In the genomic region with DNA sequence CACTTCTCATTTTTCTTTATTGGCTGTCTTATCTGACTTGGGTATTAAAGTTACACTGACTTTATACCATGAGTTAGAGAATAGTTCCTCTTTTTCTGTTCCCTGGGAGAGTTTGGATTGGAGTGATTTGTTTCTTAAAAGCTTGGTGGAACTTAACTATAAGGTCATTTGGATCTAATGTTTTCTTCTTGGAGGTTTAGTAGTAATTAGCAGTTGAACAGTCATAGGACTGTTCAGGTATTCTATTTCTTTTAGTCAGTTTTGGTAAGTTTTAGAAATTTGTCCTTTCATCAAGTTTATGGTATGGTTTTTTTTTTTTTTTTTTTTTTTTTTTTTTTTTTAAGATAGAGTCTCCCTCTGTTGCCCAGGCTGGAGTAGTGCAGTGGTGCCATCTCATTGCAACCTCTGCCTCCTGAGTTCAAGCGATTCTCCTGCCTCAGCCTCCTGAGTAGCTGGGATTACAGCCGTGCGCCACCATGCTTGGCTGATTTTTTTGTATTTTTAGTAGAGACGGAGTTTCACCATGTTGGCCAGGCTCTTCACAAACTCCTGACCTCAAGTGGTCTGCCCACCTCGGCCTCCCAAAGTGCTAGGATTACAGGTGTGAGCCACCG, we compare ENCODE assay signal across 11 cellular contexts. TPM values are rescaled to one million over a fixed set of nuclear protein-coding genes. Genes with fewer than 3 reads are reported as not detected.
DNase-seq lines count a peak whose midpoint lies in the region; ATAC-seq, FAIRE-seq and TF ChIP-seq lines count a peak whose summit lies in the region.
"Had no signal": no experiment of that assay in that cellular context is flagged by ENCODE, and none has a peak within 500 bp of the region (broad histone marks: within the 10 kb centered on the region; RNA-seq: fewer than 3 reads in every experiment).

No MANE protein-coding gene starts in this region.

- CTCF ChIA-PET in OCI-LY7 (lab: Charles Lee; ENCODE audit: unreplicated experiment), result no interaction called here

- H3K18ac ChIP-seq in mesenchymal stem cell (ENCODE audit: low read depth in 1 of 2, low read length in 2 of 2), result no peak overlapping the region

- 48% methylated on average over 4 of the region's 6 CpGs for WGBS in mesenchymal stem cell

- TF ChIP-seq CTCF in AG10803 (conservative IDR thresholded peaks at IDR 0.05; ENCODE audit: low read length) (peak; percentile 26), GM12865 (IDR thresholded peaks at IDR 0.05; ENCODE audit: insufficient read depth, low read depth, low read length, missing control alignments) (peak; percentile 21), OCI-LY7 (conservative IDR thresholded peaks at IDR 0.05; ENCODE audit: low read length) (peak; percentile 65), epithelial cell of esophagus (IDR thresholded peaks at IDR 0.05; ENCODE audit: insufficient read depth, low read depth, low read length, missing control alignments) (peak; percentile 55)

- no peaks in the 10 kb centered on the region for H3K27me3 ChIP-seq in mesenchymal stem cell (ENCODE audit: control insufficient read depth in 1 of 2, insufficient read depth in 1 of 2, low read length in 2 of 2)

- H3K9me3 ChIP-seq in OCI-LY7 (ENCODE audit: low read length) (peaks cover 5% of the 10 kb centered on the region; the same call in 1 of the 2 replicates), mesenchymal stem cell (ENCODE audit: control insufficient read depth, low read length) (no peaks in the 10 kb centered on the region)

- H3K9ac ChIP-seq in mesenchymal stem cell (ENCODE audit: low read length), result no peak overlapping the region

- no peak for ATAC-seq in GM21529 (IDR thresholded peaks at IDR 0.05; ENCODE audit: unreplicated experiment)

- no peak for TF ChIP-seq POLR2A in H54 (IDR thresholded peaks at IDR 0.05; ENCODE audit: low read depth, low read length)

- peaks cover 3% of the 10 kb centered on the region for H3K79me1 ChIP-seq in mesenchymal stem cell (replicated peaks; ENCODE audit: low read length, poor library complexity, severe bottlenecking)

- H2BK15ac ChIP-seq in mesenchymal stem cell (ENCODE audit: low read depth, poor library complexity, severe bottlenecking), result no peak overlapping the region

- H3K4me3 ChIP-seq in AG10803 (ENCODE audit: low read length) (no peak overlapping the region), GM12865 (ENCODE audit: low read depth, low read length) (no peak overlapping the region), OCI-LY7 (ENCODE audit: low read depth, low read length, poor library complexity, severe bottlenecking) (no peak overlapping the region), epithelial cell of esophagus (ENCODE audit: low read length) (no peak overlapping the region), mesenchymal stem cell (ENCODE audit: insufficient read depth in 1 of 2, low read depth in 1 of 2, low read length in 2 of 2) (no peak overlapping the region)

- H3K14ac ChIP-seq in mesenchymal stem cell (ENCODE audit: low read length in 2 of 2), result no peak overlapping the region

- no peak overlapping the region for H4K8ac ChIP-seq in mesenchymal stem cell (ENCODE audit: low read length)

- peaks cover 93% of the 10 kb centered on the region for H3K79me2 ChIP-seq in OCI-LY7 (ENCODE audit: insufficient read depth, low read depth, low read length)

- no peak for DNase-seq in AG10803 (ENCODE audit: low read depth)
- peak; percentile 15 for DNase-seq in GM12865 (ENCODE audit: low read depth)
- DNase-seq in OCI-LY7 (ENCODE audit: low spot score), result peak; percentile 20
- peak; percentile 37 for DNase-seq in epithelial cell of esophagus (ENCODE audit: low read depth)
- DNase-seq in H54 (ENCODE audit: insufficient read length, low spot score), result no peak
- DNase-seq in glomerular visceral epithelial cell (ENCODE audit: extremely low spot score), result no peak
- DNase-seq in mesenchymal stem cell, result no peak
- DNase-seq: DMS79 treated with DMSO at 0.1 percent for 48 hours, NCI-H1092 treated with DMSO at 0.1 percent for 48 hours, occipital lobe had no signal

- H3K36me3 ChIP-seq in OCI-LY7 (ENCODE audit: insufficient read depth, low read length) (peaks cover 2% of the 10 kb centered on the region; the same call in 1 of the 2 replicates), mesenchymal stem cell (ENCODE audit: control insufficient read depth in 1 of 2, insufficient read depth in 2 of 2, low read depth in 1 of 2, low read length in 2 of 2) (no peaks in the 10 kb centered on the region)

- no peak overlapping the region for H4K91ac ChIP-seq in mesenchymal stem cell (ENCODE audit: low read length)

- intact Hi-C loops in OCI-LY7 (cut with micrococcal nuclease; ENCODE audit: unreplicated experiment), result no loop called here

- H3K4me1 ChIP-seq in OCI-LY7 (ENCODE audit: insufficient read depth, low read length, poor library complexity, severe bottlenecking) (peaks cover 18% of the 10 kb centered on the region), mesenchymal stem cell (ENCODE audit: control insufficient read depth, insufficient read depth, low read depth, low read length) (no peaks in the 10 kb centered on the region)

- H3K4me2 ChIP-seq in OCI-LY7 (ENCODE audit: low read length) (peak overlapping the region; percentile 36; the same call in 1 of the 2 replicates), mesenchymal stem cell (ENCODE audit: low read length, poor library complexity, severe bottlenecking) (no peak overlapping the region)

- no TSS peak for BruUV-seq in OCI-LY7 (replicated peaks; lab: Mats Ljungman, UMichigan)

- no peak for FAIRE-seq in H54 (lab: Jason Lieb, UNC)

- H2BK12ac ChIP-seq in mesenchymal stem cell (ENCODE audit: low read length in 2 of 2), result no peak overlapping the region

- H4K20me1 ChIP-seq in OCI-LY7 (ENCODE audit: insufficient read depth, low read length), result peaks cover 27% of the 10 kb centered on the region

- no peak overlapping the region for H2AFZ ChIP-seq in OCI-LY7 (ENCODE audit: low read length)
- H2AFZ ChIP-seq in mesenchymal stem cell (ENCODE audit: low read depth, low read length), result no peak overlapping the region

- H2BK120ac ChIP-seq in mesenchymal stem cell (ENCODE audit: low read depth, low read length), result no peak overlapping the region

- no peak overlapping the region for H2BK5ac ChIP-seq in mesenchymal stem cell (ENCODE audit: low read depth, low read length, poor library complexity, severe bottlenecking)

- no peak overlapping the region for H3K23ac ChIP-seq in mesenchymal stem cell (ENCODE audit: low read length in 2 of 2)

- H3K4ac ChIP-seq in mesenchymal stem cell (ENCODE audit: low read depth in 1 of 2, low read length in 2 of 2), result no peak overlapping the region

- no peaks in the 10 kb centered on the region for H3K9me2 ChIP-seq in OCI-LY7 (ENCODE audit: insufficient read depth, low read length)

- POLR2A ChIA-PET in OCI-LY7 (lab: Charles Lee), result no interaction called here

- H3K27ac ChIP-seq in OCI-LY7 (ENCODE audit: low read depth, low read length, poor library complexity, severe bottlenecking), result peak overlapping the region; percentile 0
- no peak overlapping the region for H3K27ac ChIP-seq in mesenchymal stem cell (ENCODE audit: low read length, poor library complexity, severe bottlenecking)

- H2AK5ac ChIP-seq in mesenchymal stem cell (ENCODE audit: low read length, severe bottlenecking), result no peak overlapping the region

RNA-seq across cellular contexts. Expression of a gene that starts 6.3 kb away (rescaled TPM):
- 73.5 and 92.1 TPM in 2 replicates for total RNA-seq in OCI-LY7 (2014; rRNA removed; shearing (Covaris generic))
- total RNA-seq in OCI-LY7 (2022), result 86.4 and 90.0 TPM in 2 replicates
- 144 TPM for polyA plus RNA-seq in mesenchymal stem cell (2013, experiment 1 of 2)
- polyA plus RNA-seq in mesenchymal stem cell (2013, experiment 2 of 2), result 137 TPM

RNA-seq across cellular contexts. Expression of a gene that starts 6.4 kb away (rescaled TPM):
- 3.7 and 7.4 TPM in 2 replicates for total RNA-seq in OCI-LY7 (2014; rRNA removed; shearing (Covaris generic))
- 35.4 and 38.8 TPM in 2 replicates for total RNA-seq in OCI-LY7 (2022)
- 19.3 TPM for polyA plus RNA-seq in mesenchymal stem cell (2013, experiment 1 of 2)
- 20.5 TPM for polyA plus RNA-seq in mesenchymal stem cell (2013, experiment 2 of 2)

Comparison
In these comparisons a context has a peak if more than half of its experiments do, and no peak if none do; other contexts are left out.
1. DNase-seq: peak in GM12865 (single experiment), OCI-LY7 (single experiment) and epithelial cell of esophagus (single experiment); none in AG10803 (single experiment), H54 (single experiment), glomerular visceral epithelial cell (single experiment) and mesenchymal stem cell (single experiment).
2. Peak in every context shown above with its lines, with median percentiles within 50 percentile points of each other: CTCF ChIP-seq.